Comparison of ENCODE assay signal across 8 cellular contexts in genomic region chr1:224432141-224432540, GRCh38. TPM values are rescaled to one million over a fixed set of nuclear protein-coding genes. Genes with fewer than 3 reads are reported as not detected.
DNase-seq lines count a peak whose midpoint lies in the region; ATAC-seq lines count a peak whose summit lies in the region.

No MANE protein-coding gene starts in this region.

- H3K4me1 Mint-ChIP-seq in T-helper 2 cell treated with Interferon-gamma antibody and Interleukin-4, amounts not matched to agents 5 μg/mL and 100 μg/mL, for 36 hours (ENCODE audit: low read depth), result peaks cover 50% of the 10 kb centered on the region
- peaks cover 59% of the 10 kb centered on the region for H3K4me1 Mint-ChIP-seq in activated T-helper 1 cell treated with anti-CD3 and anti-CD28 coated beads, Interleukin-12 subunit alpha, Interleukin-12 subunit beta, Interleukin-2, Interleukin-4 antibody, amounts not matched to agents 30 ng/mL and 10 ng/mL and 1 ng/mL, durations not matched to agents 14 hours and 24 hours and 36 hours (ENCODE audit: low read depth)

- peak overlapping the region; percentile 66 to 88 (median 75) for H3K9ac ChIP-seq in subcutaneous abdominal adipose tissue (ENCODE audit: low read length in 5 of 5)

- H3K9me3 Mint-ChIP-seq in T-helper 2 cell treated with Interferon-gamma antibody and Interleukin-4, amounts not matched to agents 5 μg/mL and 100 μg/mL, for 36 hours, result no peaks in the 10 kb centered on the region
- no peaks in the 10 kb centered on the region for H3K9me3 Mint-ChIP-seq in activated T-helper 1 cell treated with anti-CD3 and anti-CD28 coated beads, Interleukin-12 subunit alpha, Interleukin-12 subunit beta, Interleukin-2, Interleukin-4 antibody, amounts not matched to agents 30 ng/mL and 10 ng/mL and 1 ng/mL, durations not matched to agents 14 hours and 24 hours and 36 hours

- H3K4me3 ChIP-seq in iPS-11a (ENCODE audit: low read depth, low read length) (peak overlapping the region; percentile 14), subcutaneous abdominal adipose tissue (ENCODE audit: low read depth in 1 of 5, low read length in 5 of 5) (peak overlapping the region; percentile 71 to 95 (median 86))

- peaks cover 6 to 56% (median 48%) of the 10 kb centered on the region in 5 donors for H3K4me1 ChIP-seq in subcutaneous abdominal adipose tissue (ENCODE audit: control insufficient read depth in 5 of 5, insufficient read depth in 5 of 5, low read length in 5 of 5)

- H3K36me3 ChIP-seq in subcutaneous abdominal adipose tissue (ENCODE audit: control insufficient read depth in 5 of 5, insufficient read depth in 5 of 5, low read length in 5 of 5), result peaks cover 0 to 11% (median 3%) of the 10 kb centered on the region in 5 donors

- H3K27ac ChIP-seq in subcutaneous abdominal adipose tissue (ENCODE audit: low read depth, low read length), result peak overlapping the region; percentile 89

- DNase-seq in T-helper 2 cell treated with Interferon-gamma antibody and Interleukin-4, amounts not matched to agents 5 μg/mL and 100 μg/mL, for 36 hours (ENCODE audit: low spot score), result no peak
- DNase-seq in T-helper 2 cell (no peak), DMS114 treated with DMSO at 0.1 percent for 48 hours (lab: John Stamatoyannopoulos, UW; ENCODE audit: unreplicated experiment) (no peak)
- DNase-seq in activated T-helper 1 cell treated with anti-CD3 and anti-CD28 coated beads, Interleukin-12 subunit alpha, Interleukin-12 subunit beta, Interleukin-2, Interleukin-4 antibody, amounts not matched to agents 30 ng/mL and 10 ng/mL and 1 ng/mL, durations not matched to agents 14 hours and 24 hours and 36 hours (ENCODE audit: low spot score), result no peak

- peaks cover 42% of the 10 kb centered on the region for H3K36me3 Mint-ChIP-seq in T-helper 2 cell treated with Interferon-gamma antibody and Interleukin-4, amounts not matched to agents 5 μg/mL and 100 μg/mL, for 36 hours (ENCODE audit: low read depth)
- peaks cover 33% of the 10 kb centered on the region for H3K36me3 Mint-ChIP-seq in activated T-helper 1 cell treated with anti-CD3 and anti-CD28 coated beads, Interleukin-12 subunit alpha, Interleukin-12 subunit beta, Interleukin-2, Interleukin-4 antibody, amounts not matched to agents 30 ng/mL and 10 ng/mL and 1 ng/mL, durations not matched to agents 14 hours and 24 hours and 36 hours (ENCODE audit: low read depth)

- no peaks in the 10 kb centered on the region for H3K27me3 Mint-ChIP-seq in T-helper 2 cell treated with Interferon-gamma antibody and Interleukin-4, amounts not matched to agents 5 μg/mL and 100 μg/mL, for 36 hours (ENCODE audit: low read depth)
- H3K27me3 Mint-ChIP-seq in activated T-helper 1 cell treated with anti-CD3 and anti-CD28 coated beads, Interleukin-12 subunit alpha, Interleukin-12 subunit beta, Interleukin-2, Interleukin-4 antibody, amounts not matched to agents 30 ng/mL and 10 ng/mL and 1 ng/mL, durations not matched to agents 14 hours and 24 hours and 36 hours (ENCODE audit: insufficient read depth), result no peaks in the 10 kb centered on the region

- ATAC-seq in HG03439 (IDR thresholded peaks at IDR 0.05; ENCODE audit: unreplicated experiment) (no peak), HG02870 (IDR thresholded peaks at IDR 0.05; ENCODE audit: unreplicated experiment) (no peak)

- H3K27me3 ChIP-seq in subcutaneous abdominal adipose tissue (ENCODE audit: control insufficient read depth in 5 of 5, insufficient read depth in 4 of 5, low read length in 5 of 5), result no peaks in the 10 kb centered on the region

- intact Hi-C loops in activated T-helper 1 cell treated with anti-CD3 and anti-CD28 coated beads, Interleukin-12 subunit alpha, Interleukin-12 subunit beta, Interleukin-2, Interleukin-4 antibody, amounts not matched to agents 30 ng/mL and 10 ng/mL and 1 ng/mL, durations not matched to agents 14 hours and 24 hours and 36 hours (cut with micrococcal nuclease), result loop anchor here (5.0 to 10.0 kb wide), 7 partner anchors 265 to 1777 kb away; partner anchors contain the start of genes CAPN2 and LBR

- H3K4me3 Mint-ChIP-seq in T-helper 2 cell treated with Interferon-gamma antibody and Interleukin-4, amounts not matched to agents 5 μg/mL and 100 μg/mL, for 36 hours, result peak overlapping the region; percentile 91
- H3K4me3 Mint-ChIP-seq in activated T-helper 1 cell treated with anti-CD3 and anti-CD28 coated beads, Interleukin-12 subunit alpha, Interleukin-12 subunit beta, Interleukin-2, Interleukin-4 antibody, amounts not matched to agents 30 ng/mL and 10 ng/mL and 1 ng/mL, durations not matched to agents 14 hours and 24 hours and 36 hours, result peak overlapping the region; percentile 85

- no peaks in the 10 kb centered on the region for H3K9me3 ChIP-seq in subcutaneous abdominal adipose tissue (ENCODE audit: control insufficient read depth in 5 of 5, low read length in 5 of 5)

- H3K27ac Mint-ChIP-seq in T-helper 2 cell treated with Interferon-gamma antibody and Interleukin-4, amounts not matched to agents 5 μg/mL and 100 μg/mL, for 36 hours, result peak overlapping the region; percentile 77
- peak overlapping the region; percentile 89 for H3K27ac Mint-ChIP-seq in activated T-helper 1 cell treated with anti-CD3 and anti-CD28 coated beads, Interleukin-12 subunit alpha, Interleukin-12 subunit beta, Interleukin-2, Interleukin-4 antibody, amounts not matched to agents 30 ng/mL and 10 ng/mL and 1 ng/mL, durations not matched to agents 14 hours and 24 hours and 36 hours

RNA-seq across cellular contexts. Expression of gene WDR26, which starts 2.5 kb away (rescaled TPM):
- 91.6 and 95.8 TPM in 2 replicates for total RNA-seq in activated T-helper 1 cell treated with anti-CD3 and anti-CD28 coated beads, Interleukin-12 subunit alpha, Interleukin-12 subunit beta, Interleukin-2, Interleukin-4 antibody, amounts not matched to agents 30 ng/mL and 10 ng/mL and 1 ng/mL, durations not matched to agents 14 hours and 24 hours and 36 hours
